Comparison of ENCODE assay signal across 8 cellular contexts in genomic region chrX:51420610-51421009, GRCh38.
DNase-seq lines count a peak whose midpoint lies in the region; ATAC-seq and TF ChIP-seq lines count a peak whose summit lies in the region.

No MANE protein-coding gene starts in this region.

- DNase-seq in SIG-M5 treated with dmso at 0.1 percent for 504 hours (lab: John Stamatoyannopoulos, UW; ENCODE audit: unreplicated experiment) (peak; percentile 15), SIG-M5 (lab: John Stamatoyannopoulos, UW) (no peak), HCT116 (ENCODE audit: low read depth, low spot score) (peak; percentile 23), esophagus muscularis mucosa (ENCODE audit: extremely low spot score) (no peak), progenitor cell of endocrine pancreas (ENCODE audit: low spot score, unreplicated experiment) (no peak)

- H3K4me3 ChIP-seq in HCT116 (replicated peaks in 1 of 2; ENCODE audit: low read depth in 1 of 2, low read length in 2 of 2), result no peak overlapping the region
- no peak overlapping the region for H3K4me3 ChIP-seq in SU-DHL-6 (ENCODE audit: insufficient read depth, low read length, poor library complexity, severe bottlenecking)
- no peak overlapping the region for H3K4me3 ChIP-seq in esophagus muscularis mucosa

- no TSS peak for BruUV-seq in HCT116 (replicated peaks; lab: Mats Ljungman, UMichigan)

- H3K36me3 ChIP-seq in HCT116 (ENCODE audit: control insufficient read depth in 1 of 2, insufficient read depth in 2 of 2, low read length in 2 of 2) (no peaks in the 10 kb centered on the region), SU-DHL-6 (ENCODE audit: low read length) (no peaks in the 10 kb centered on the region), esophagus muscularis mucosa (no peaks in the 10 kb centered on the region)

- peaks cover 6% of the 10 kb centered on the region for H3K9me3 Mint-ChIP-seq in progenitor cell of endocrine pancreas (ENCODE audit: low read depth)

- 5% methylated on average over 5 of the region's 5 CpGs for WGBS in esophagus muscularis mucosa

- TF ChIP-seq CTCF in HCT116 (IDR thresholded peaks at IDR 0.05 in 2 of 3, conservative IDR thresholded peaks at IDR 0.05 in 1 of 3; ENCODE audit: borderline replicate concordance in 1 of 3, insufficient read depth in 1 of 3, low read depth in 2 of 3, low read length in 2 of 3) (peak; percentile 25 to 62 (median 50); a peak in 5 of 6 replicates), SU-DHL-6 (IDR thresholded peaks at IDR 0.05; ENCODE audit: insufficient read depth, low read length, poor library complexity, severe bottlenecking) (peak; percentile 24), esophagus muscularis mucosa (IDR thresholded peaks at IDR 0.05) (peak; percentile 43 to 71 (median 62)), progenitor cell of endocrine pancreas (IDR thresholded peaks at IDR 0.05; ENCODE audit: unreplicated experiment) (peak; percentile 66)

- H3K27ac ChIP-seq in HCT116 (ENCODE audit: low read depth, low read length), result no peak overlapping the region
- H3K27ac ChIP-seq in SU-DHL-6 (ENCODE audit: low read depth, low read length), result no peak overlapping the region
- no peak overlapping the region for H3K27ac ChIP-seq in esophagus muscularis mucosa (replicated peaks in 1 of 4)

- H2AFZ ChIP-seq in HCT116 (ENCODE audit: low read depth, low read length, poor library complexity, severe bottlenecking) (no peak overlapping the region), SU-DHL-6 (ENCODE audit: low read depth, low read length, severe bottlenecking) (no peak overlapping the region)

- H3K9me3 ChIP-seq in HCT116 (ENCODE audit: control insufficient read depth in 1 of 2, insufficient read depth in 1 of 2, low read depth in 1 of 2, low read length in 2 of 2) (no peaks in the 10 kb centered on the region), SU-DHL-6 (ENCODE audit: insufficient read depth, low read length) (no peaks in the 10 kb centered on the region), esophagus muscularis mucosa (no peaks in the 10 kb centered on the region)

- H3K27me3 Mint-ChIP-seq in progenitor cell of endocrine pancreas, result no peaks in the 10 kb centered on the region

- H3K36me3 Mint-ChIP-seq in progenitor cell of endocrine pancreas (ENCODE audit: insufficient read depth), result no peaks in the 10 kb centered on the region

- TF ChIP-seq POLR2A in HCT116 (IDR thresholded peaks at IDR 0.05; ENCODE audit: borderline replicate concordance, extremely low read depth, insufficient read depth, insufficient read length) (no peak), esophagus muscularis mucosa (IDR thresholded peaks at IDR 0.05; ENCODE audit: low read depth) (no peak)

- CTCF ChIA-PET in HCT116 (lab: Charles Lee), result interaction anchor here (0.6 to 3.7 kb wide), 7 partner anchors 9 to 272 kb away, joined by 3 to 40 read pairs (median 5); no protein-coding TSS in a partner anchor

- H3K4me3 Mint-ChIP-seq in progenitor cell of endocrine pancreas (ENCODE audit: low read depth), result no peak overlapping the region

- H3K79me2 ChIP-seq in HCT116 (ENCODE audit: insufficient read depth, low read length), result no peaks in the 10 kb centered on the region
- H3K79me2 ChIP-seq in SU-DHL-6 (ENCODE audit: insufficient read depth, low read length), result no peaks in the 10 kb centered on the region

- H3F3A ChIP-seq in SU-DHL-6 (ENCODE audit: insufficient read depth), result no peaks in the 10 kb centered on the region

- no peak overlapping the region for H3K27ac Mint-ChIP-seq in progenitor cell of endocrine pancreas

- H3K9ac ChIP-seq in HCT116 (ENCODE audit: low read length), result no peak overlapping the region
- H3K9ac ChIP-seq in SU-DHL-6 (ENCODE audit: low read length), result no peak overlapping the region

- peak; percentile 25; the same call in 1 of the 2 replicates for TF ChIP-seq RAD21 in HCT116 (IDR thresholded peaks at IDR 0.05; ENCODE audit: low read depth)

- no peak overlapping the region for H3K4me2 ChIP-seq in HCT116 (ENCODE audit: low read length)
- H3K4me2 ChIP-seq in SU-DHL-6 (ENCODE audit: low read depth, low read length, poor library complexity, severe bottlenecking), result no peak overlapping the region

- no peak for TF ChIP-seq EP300 in esophagus muscularis mucosa (IDR thresholded peaks at IDR 0.05)

- H3K4me1 ChIP-seq in HCT116 (ENCODE audit: control insufficient read depth in 1 of 2, insufficient read depth in 2 of 2, low read length in 2 of 2), result no peaks in the 10 kb centered on the region
- no peaks in the 10 kb centered on the region for H3K4me1 ChIP-seq in esophagus muscularis mucosa

- POLR2A ChIA-PET in HCT116 (lab: Charles Lee), result no interaction called here

- no peaks in the 10 kb centered on the region for H3K4me1 Mint-ChIP-seq in progenitor cell of endocrine pancreas (ENCODE audit: low read depth)

- ATAC-seq in HCT116, result peak; percentile 55
- ATAC-seq in GM21515 (IDR thresholded peaks at IDR 0.05; ENCODE audit: unreplicated experiment), result no peak
- ATAC-seq in GM18498 (IDR thresholded peaks at IDR 0.05; ENCODE audit: unreplicated experiment), result no peak

- H3K27me3 ChIP-seq in HCT116 (ENCODE audit: insufficient read depth, low read length), result no peaks in the 10 kb centered on the region
- H3K27me3 ChIP-seq in SU-DHL-6 (ENCODE audit: low read length), result no peaks in the 10 kb centered on the region
- no peaks in the 10 kb centered on the region for H3K27me3 ChIP-seq in esophagus muscularis mucosa

- RAD21 ChIA-PET in HCT116 (lab: Charles Lee; ENCODE audit: low non-redundant PET in 1 of 2, low total read pairs in 2 of 2, uncharacterized antibody in 2 of 2, unreplicated experiment in 2 of 2), result no interaction called here

- H3K9me2 ChIP-seq in HCT116 (ENCODE audit: insufficient read depth) (no peaks in the 10 kb centered on the region), SU-DHL-6 (replicated peaks; ENCODE audit: insufficient read depth, low read length) (no peaks in the 10 kb centered on the region)

- H4K20me1 ChIP-seq in HCT116 (ENCODE audit: insufficient read depth), result no peaks in the 10 kb centered on the region
- H4K20me1 ChIP-seq in SU-DHL-6 (ENCODE audit: low read depth, low read length), result no peaks in the 10 kb centered on the region

- intact Hi-C loops in HCT116 (cut with micrococcal nuclease) (loop anchor here (2.0 to 10.0 kb wide), 2 partner anchors 84 to 276 kb away; no protein-coding TSS in a partner anchor), esophagus muscularis mucosa (cut with DNase I) (loop anchor here (5.0 kb wide), 1 partner anchor 83 kb away; no protein-coding TSS in a partner anchor)

TF ChIP-seq in HCT116, 20 proteins besides CTCF, POLR2A, EP300 and RAD21:
- TF ChIP-seq SIN3A (IDR thresholded peaks at IDR 0.05; ENCODE audit: low read depth), result no peak
- TF ChIP-seq, protein P1, sequence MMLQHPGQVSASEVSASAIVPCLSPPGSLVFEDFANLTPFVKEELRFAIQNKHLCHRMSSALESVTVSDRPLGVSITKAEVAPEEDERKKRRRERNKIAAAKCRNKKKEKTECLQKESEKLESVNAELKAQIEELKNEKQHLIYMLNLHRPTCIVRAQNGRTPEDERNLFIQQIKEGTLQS (IDR thresholded peaks at IDR 0.05), result no peak
- no peak for TF ChIP-seq TCF7L2 (IDR thresholded peaks at IDR 0.05; ENCODE audit: borderline replicate concordance, extremely low read depth, insufficient read depth, insufficient read length)
- TF ChIP-seq EZH2phosphoT487 (IDR thresholded peaks at IDR 0.05; ENCODE audit: borderline replicate concordance), result no peak
- no peak for TF ChIP-seq CEBPB (IDR thresholded peaks at IDR 0.05; ENCODE audit: low read depth)
- no peak for TF ChIP-seq EGR1 (IDR thresholded peaks at IDR 0.05; ENCODE audit: low read depth)
- TF ChIP-seq ELF1 (IDR thresholded peaks at IDR 0.05; ENCODE audit: borderline replicate concordance, low read depth), result no peak
- no peak for TF ChIP-seq FOSL1 (IDR thresholded peaks at IDR 0.05; ENCODE audit: low read depth)
- TF ChIP-seq EZH2 (IDR thresholded peaks at IDR 0.05), result no peak
- TF ChIP-seq ZBTB33 (IDR thresholded peaks at IDR 0.05; ENCODE audit: extremely low read depth, insufficient replicate concordance, low read length), result no peak
- TF ChIP-seq CBX3 (IDR thresholded peaks at IDR 0.05; ENCODE audit: low read depth), result no peak
- no peak for TF ChIP-seq YY1 (IDR thresholded peaks at IDR 0.05; ENCODE audit: extremely low read depth, insufficient replicate concordance, low read depth, low read length)

Comparison
In these comparisons a context has a peak if more than half of its experiments do, and no peak if none do; other contexts are left out.
1. DNase-seq: peak in SIG-M5 treated with dmso at 0.1 percent for 504 hours (single experiment) and HCT116 (single experiment); none in SIG-M5 (single experiment), esophagus muscularis mucosa (single experiment) and progenitor cell of endocrine pancreas (single experiment).
2. Peak in every context shown above with its lines, with median percentiles within 50 percentile points of each other: CTCF ChIP-seq.